ENCODE assay signal across 8 cellular contexts in the genomic region with DNA sequence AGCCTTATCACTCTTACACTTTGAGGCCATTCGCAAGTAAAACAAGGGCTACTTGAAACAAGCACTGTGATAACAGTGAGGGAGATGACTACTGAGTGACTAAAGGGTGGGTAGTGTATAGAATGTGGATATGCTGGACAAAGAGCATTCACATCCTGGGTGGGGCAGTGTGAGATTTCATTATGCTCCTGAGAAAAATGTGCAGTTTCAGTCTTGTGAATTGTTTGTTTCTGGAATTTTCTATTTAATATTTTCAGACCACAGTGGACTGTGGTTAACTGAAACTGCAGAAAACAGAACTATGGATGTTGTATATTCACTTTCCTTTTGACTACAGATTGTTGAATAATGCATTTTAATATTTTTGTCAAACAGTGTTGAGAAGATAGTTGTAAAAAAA. TPM values are rescaled to one million over a fixed set of nuclear protein-coding genes. Genes with fewer than 3 reads are reported as not detected.
DNase-seq lines count a peak whose midpoint lies in the region; ATAC-seq and TF ChIP-seq lines count a peak whose summit lies in the region.

No MANE protein-coding gene starts in this region.

- H3K27me3 ChIP-seq in thyroid gland, result no peaks in the 10 kb centered on the region

- TF ChIP-seq CTCF in AG09319 (IDR thresholded peaks at IDR 0.05; ENCODE audit: low read depth, low read length) (no peak), thyroid gland (IDR thresholded peaks at IDR 0.05) (no peak)

- DNase-seq in AG09319 (ENCODE audit: extremely low read depth, low read depth) (peak; percentile 25), fibroblast of gingiva (ENCODE audit: low read depth) (peak; percentile 29), thyroid gland (no peak), hippocampal formation (lab: John Stamatoyannopoulos, UW) (no peak)
- DNase-seq in effector memory CD8-positive, alpha-beta T cell, result no peak
- no peak for DNase-seq in stimulated activated CD4-positive, alpha-beta T cell treated with anti-CD3 and anti-CD28 coated beads, Interleukin-2, amount 100 ng/mL, for 24 hours

- WGBS in thyroid gland, 2 donors, result 47 to 60% methylated on average over 1 of the region's 1 CpG

- TF ChIP-seq POLR2A in thyroid gland (IDR thresholded peaks at IDR 0.05), result no peak

- H3K9me3 ChIP-seq in thyroid gland, result no peaks in the 10 kb centered on the region

- H3K36me3 Mint-ChIP-seq in effector memory CD8-positive, alpha-beta T cell (ENCODE audit: insufficient read depth), result peaks cover 28% of the 10 kb centered on the region

- H3K36me3 ChIP-seq in thyroid gland, result peaks cover 0 to 4% of the 10 kb centered on the region in 2 donors

- peaks cover 13 to 24% of the 10 kb centered on the region in 2 donors for H3K4me1 Mint-ChIP-seq in effector memory CD8-positive, alpha-beta T cell (ENCODE audit: low read depth in 2 of 2)

- H3K27ac ChIP-seq in thyroid gland, result no peak overlapping the region

- no peaks in the 10 kb centered on the region for H3K27me3 Mint-ChIP-seq in effector memory CD8-positive, alpha-beta T cell

- ATAC-seq in GM21381 (IDR thresholded peaks at IDR 0.05; ENCODE audit: unreplicated experiment), result peak; percentile 82
- ATAC-seq in HG03521 (IDR thresholded peaks at IDR 0.05; ENCODE audit: unreplicated experiment), result peak; percentile 64
- no peak for ATAC-seq in effector memory CD8-positive, alpha-beta T cell (replicated peaks)

- no peak overlapping the region for H3K27ac Mint-ChIP-seq in effector memory CD8-positive, alpha-beta T cell

- H3K4me3 ChIP-seq in thyroid gland (replicated peaks in 1 of 3), result no peak overlapping the region

- peaks cover 0 to 6% of the 10 kb centered on the region in 2 donors for H3K4me1 ChIP-seq in thyroid gland

- intact Hi-C loops in thyroid gland (cut with DNase I), result no loop called here

- no peaks in the 10 kb centered on the region for H3K9me3 Mint-ChIP-seq in effector memory CD8-positive, alpha-beta T cell

- H3K4me3 Mint-ChIP-seq in effector memory CD8-positive, alpha-beta T cell, result no peak overlapping the region

RNA-seq across cellular contexts. Expression of a gene that starts 25.1 kb away (rescaled TPM):
- 1 to 10 TPM in 3 of 4 donors, under 1 TPM in 1; 0.67 to 1.7 (median 1.6) TPM for total RNA-seq in thyroid gland

Comparison
In these comparisons a context has a peak if more than half of its experiments do, and no peak if none do; other contexts are left out.
1. DNase-seq: peak in AG09319 (single experiment) and fibroblast of gingiva (single experiment); none in effector memory CD8-positive, alpha-beta T cell (0 of 3), thyroid gland (0 of 2), hippocampal formation (0 of 2) and stimulated activated CD4-positive, alpha-beta T cell treated with anti-CD3 and anti-CD28 coated beads, Interleukin-2, amount 100 ng/mL, for 24 hours (0 of 2).